8 cellular contexts compared by ENCODE assay signal in genomic region chr10:132962623-132963429, GRCh38. TPM values are rescaled to one million over a fixed set of nuclear protein-coding genes. Genes with fewer than 3 reads are reported as not detected.
A peak's percentile ranks its signal among the peaks of the same experiment; 100 is the strongest.
DNase-seq lines count a peak whose midpoint lies in the region; ATAC-seq, FAIRE-seq and TF ChIP-seq lines count a peak whose summit lies in the region.

No MANE protein-coding gene starts in this region.

- H3K36me3 Mint-ChIP-seq in activated CD8-positive, alpha-beta T cell treated with anti-CD3 and anti-CD28 coated beads for 36 hours (ENCODE audit: low read depth) = no peaks in the 10 kb centered on the region

- peak overlapping the region; percentile 79 for H3K4me3 Mint-ChIP-seq in activated CD8-positive, alpha-beta T cell treated with anti-CD3 and anti-CD28 coated beads for 36 hours

- peaks cover 0 to 11% of the 10 kb centered on the region in 2 donors for H3K4me1 ChIP-seq in kidney (ENCODE audit: control insufficient read depth in 1 of 2, insufficient read depth in 1 of 2, low read depth in 1 of 2, low read length in 2 of 2)
- H3K4me1 ChIP-seq in thoracic aorta (ENCODE audit: control insufficient read depth in 1 of 2, low read depth in 2 of 2) = peaks cover 0 to 4% of the 10 kb centered on the region in 2 donors

- no peaks in the 10 kb centered on the region for H3K9me3 ChIP-seq in kidney (ENCODE audit: control insufficient read depth in 1 of 2, low read length in 2 of 2)
- H3K9me3 ChIP-seq in thoracic aorta = no peaks in the 10 kb centered on the region

- CTCF ChIA-PET in activated CD8-positive, alpha-beta T cell treated with anti-CD3 and anti-CD28 coated beads for 36 hours (lab: Charles Lee) = interaction anchor here (1.5 to 1.6 kb wide), 2 partner anchors 13 to 58 kb away, joined by 5 to 7 read pairs; no protein-coding TSS in a partner anchor

- FAIRE-seq in kidney (lab: Jason Lieb, UNC) = no peak

- no peaks in the 10 kb centered on the region for H3K27me3 ChIP-seq in thoracic aorta (replicated peaks; ENCODE audit: insufficient read depth)

- H3K27ac ChIP-seq in kidney (ENCODE audit: low read depth in 2 of 2, low read length in 2 of 2) (no peak overlapping the region), thoracic aorta (no peak overlapping the region)

- DNase-seq in GM12865 (ENCODE audit: low read depth) (no peak), kidney (no peak), thoracic aorta (ENCODE audit: low spot score) (no peak), medulla oblongata (ENCODE audit: extremely low spot score) (no peak), GM19240 (ENCODE audit: insufficient read length, low spot score) (no peak), D341Med (ENCODE audit: low spot score) (no peak)
- DNase-seq in activated CD8-positive, alpha-beta T cell treated with anti-CD3 and anti-CD28 coated beads for 36 hours = no peak

- H3K36me3 ChIP-seq in kidney (ENCODE audit: control insufficient read depth in 1 of 2, insufficient read depth in 2 of 2, low read length in 2 of 2) (no peaks in the 10 kb centered on the region), thoracic aorta (no peaks in the 10 kb centered on the region)

- intact Hi-C loops in activated CD8-positive, alpha-beta T cell treated with anti-CD3 and anti-CD28 coated beads for 36 hours (cut with micrococcal nuclease) = no loop called here
- intact Hi-C loops in kidney (cut with DNase I) = no loop called here

- ATAC-seq in HG02610 (IDR thresholded peaks at IDR 0.05; ENCODE audit: unreplicated experiment) (peak; percentile 42), thoracic aorta (ENCODE audit: insufficient number of reproducible peaks, low FRiP score, low read depth) (no peak)
- no peak for ATAC-seq in activated CD8-positive, alpha-beta T cell treated with anti-CD3 and anti-CD28 coated beads for 36 hours

- H3K27me3 Mint-ChIP-seq in activated CD8-positive, alpha-beta T cell treated with anti-CD3 and anti-CD28 coated beads for 36 hours = peaks cover 11% of the 10 kb centered on the region

- no peaks in the 10 kb centered on the region for H3K9me3 Mint-ChIP-seq in activated CD8-positive, alpha-beta T cell treated with anti-CD3 and anti-CD28 coated beads for 36 hours

- H3K27ac Mint-ChIP-seq in activated CD8-positive, alpha-beta T cell treated with anti-CD3 and anti-CD28 coated beads for 36 hours = peak overlapping the region; percentile 89

- peak overlapping the region in 1 of 2 donors; percentile 61 for H3K9ac ChIP-seq in kidney (ENCODE audit: low read length in 2 of 2)

- H3K4me3 ChIP-seq in GM12865 (ENCODE audit: low read depth, low read length) = peak overlapping the region; percentile 52
- H3K4me3 ChIP-seq in kidney (ENCODE audit: low read length in 2 of 2) = peak overlapping the region; percentile 74 to 87
- H3K4me3 ChIP-seq in thoracic aorta = peak overlapping the region; percentile 66

- POLR2A ChIA-PET in activated CD8-positive, alpha-beta T cell treated with anti-CD3 and anti-CD28 coated beads for 36 hours (lab: Charles Lee) = interaction anchor here (0.7 kb wide), 1 partner anchor 26 kb away, joined by 3 read pairs; no protein-coding TSS in a partner anchor

- peaks cover 19% of the 10 kb centered on the region for H3K4me1 Mint-ChIP-seq in activated CD8-positive, alpha-beta T cell treated with anti-CD3 and anti-CD28 coated beads for 36 hours (ENCODE audit: low read depth)

- TF ChIP-seq CTCF in GM12865 (IDR thresholded peaks at IDR 0.05; ENCODE audit: insufficient read depth, low read depth, low read length, missing control alignments) (no peak), kidney (IDR thresholded peaks at IDR 0.05; ENCODE audit: borderline replicate concordance, extremely low read depth, insufficient read depth) (no peak), thoracic aorta (IDR thresholded peaks at IDR 0.05) (no peak)
- no peak for TF ChIP-seq CTCF in activated CD8-positive, alpha-beta T cell treated with anti-CD3 and anti-CD28 coated beads for 36 hours (IDR thresholded peaks at IDR 0.05)

RNA-seq across cellular contexts. Expression of gene CFAP46, which starts 20.5 kb away (rescaled TPM):
- total RNA-seq in activated CD8-positive, alpha-beta T cell treated with anti-CD3 and anti-CD28 coated beads for 36 hours = under 1 TPM in 1 of 2 experiments, not detected in 1; 0.34 TPM
- total RNA-seq in kidney (8.3 TPM), thoracic aorta (not detected)
- polyA plus RNA-seq in kidney (ENCODE audit: insufficient read depth, low read depth, low replicate concordance) = 3.8 TPM
